Comparison of ENCODE assay signal across 22 cellular contexts in the genomic region with DNA sequence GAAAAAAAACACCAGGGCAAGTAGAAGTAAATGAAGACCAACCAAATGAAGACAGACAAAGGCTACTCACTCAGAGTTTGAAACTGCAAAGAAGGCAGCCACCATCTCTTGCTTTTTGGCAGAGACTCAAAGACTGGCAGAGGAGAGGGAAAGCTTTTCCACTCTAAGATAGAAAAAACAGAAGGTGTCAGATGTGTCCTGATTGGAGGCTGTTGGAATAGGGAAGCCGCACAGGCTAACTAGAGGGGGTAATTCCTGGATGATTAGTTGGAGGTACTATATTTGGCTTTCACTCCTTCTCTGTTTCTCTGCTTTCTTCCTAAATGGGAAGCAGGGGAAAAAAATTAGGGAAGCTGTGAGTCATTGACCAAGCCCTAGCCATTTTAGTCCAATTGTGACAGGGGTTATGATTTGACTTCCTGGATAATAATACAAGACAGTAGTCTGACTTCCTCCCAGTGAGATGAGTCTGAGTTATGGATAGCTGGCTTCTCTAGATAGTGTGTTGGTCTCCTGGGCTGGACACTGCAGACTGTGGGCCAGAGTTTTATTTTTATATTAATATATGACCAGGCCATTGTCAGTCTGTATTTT.
"Had no signal": no experiment of that assay in that cellular context is flagged by ENCODE, and none has a peak within 500 bp of the region (broad histone marks: within the 10 kb centered on the region; RNA-seq: fewer than 3 reads in every experiment).

No MANE protein-coding gene starts in this region.

- H3K36me3 Mint-ChIP-seq: activated naive CD8-positive, alpha-beta T cell treated with anti-CD3 and anti-CD28 coated beads, Interleukin-2, amount 10 ng/mL, durations not matched to agents 7 days and 5 days; brain; naive thymus-derived CD4-positive, alpha-beta T cell; stimulated activated memory B cell treated with anti-CD40 and anti-IgM and Interleukin-4, amounts not matched to agents 10 μg/mL and 1 μg/mL and 100 μg/mL, for 72 hours had no signal

- H3K4me1 ChIP-seq: foreskin keratinocyte, lower lobe of right lung, pancreas, thyroid gland had no signal

- H3K4me3 ChIP-seq: coronary artery, hepatocyte, lower lobe of right lung, mucosa of descending colon, pancreas, thyroid gland had no signal

- H3K27ac ChIP-seq: coronary artery, foreskin keratinocyte, hepatocyte, lower lobe of right lung, pancreas, thyroid gland had no signal

- H3K4me2 ChIP-seq: hepatocyte had no signal

- H2AFZ ChIP-seq: hepatocyte had no signal

- H3K4me1 Mint-ChIP-seq: activated CD4-positive, alpha-beta T cell treated with anti-CD3 and anti-CD28 coated beads, Interleukin-2, amount 10 ng/mL, durations not matched to agents 24 days and 14 days; activated naive CD8-positive, alpha-beta T cell treated with anti-CD3 and anti-CD28 coated beads, Interleukin-2, amount 10 ng/mL, durations not matched to agents 7 days and 5 days; activated T-helper 17 cell treated with anti-CD3 and anti-CD28 coated beads, Interleukin-2, amount 50 U/mL, for 72 hours; central memory CD8-positive, alpha-beta T cell; naive thymus-derived CD4-positive, alpha-beta T cell; stimulated activated memory B cell treated with anti-CD40 and anti-IgM and Interleukin-4, amounts not matched to agents 10 μg/mL and 1 μg/mL and 100 μg/mL, for 72 hours had no signal

- H3K79me2 ChIP-seq: hepatocyte had no signal

- H3K36me3 ChIP-seq: lower lobe of right lung, pancreas, thyroid gland had no signal

- H3K9me3 ChIP-seq: lower lobe of right lung, mucosa of descending colon, pancreas, thyroid gland had no signal

- DNase-seq: activated CD4-positive, alpha-beta T cell treated with anti-CD3 and anti-CD28 coated beads, Interleukin-2, amount 10 ng/mL, durations not matched to agents 24 days and 14 days; activated CD4-positive, CD25-positive, alpha-beta regulatory T cell; activated CD8-positive, alpha-beta T cell treated with anti-CD3 and anti-CD28 coated beads for 36 hours; activated naive CD4-positive, alpha-beta T cell treated with Interleukin-2 at 50 U/mL for 16 hours; activated naive CD8-positive, alpha-beta T cell treated with anti-CD3 and anti-CD28 coated beads, Interleukin-2, amount 10 ng/mL, durations not matched to agents 7 days and 5 days; activated T-cell treated with anti-CD3 and anti-CD28 coated beads, Interleukin-2, amount 50 U/mL, for 1 hour; amygdala; lower lobe of right lung; mucosa of descending colon; naive thymus-derived CD4-positive, alpha-beta T cell; pancreas; stimulated activated CD4-positive, alpha-beta T cell treated with anti-CD3 and anti-CD28 coated beads, Interleukin-4, amount 100 ng/mL, for 4 hours; T-helper 1 cell; T-helper 9 cell; thyroid gland had no signal

- H3K4me3 Mint-ChIP-seq: activated CD4-positive, alpha-beta T cell treated with anti-CD3 and anti-CD28 coated beads, Interleukin-2, amount 10 ng/mL, durations not matched to agents 24 days and 14 days; activated CD8-positive, alpha-beta T cell treated with anti-CD3 and anti-CD28 coated beads for 36 hours; activated naive CD8-positive, alpha-beta T cell treated with anti-CD3 and anti-CD28 coated beads, Interleukin-2, amount 10 ng/mL, durations not matched to agents 7 days and 5 days; activated T-helper 17 cell treated with anti-CD3 and anti-CD28 coated beads, Interleukin-2, amount 50 U/mL, for 72 hours; brain; central memory CD8-positive, alpha-beta T cell; naive thymus-derived CD4-positive, alpha-beta T cell; stimulated activated memory B cell treated with anti-CD40 and anti-IgM and Interleukin-4, amounts not matched to agents 10 μg/mL and 1 μg/mL and 100 μg/mL, for 72 hours had no signal

- H3K27ac Mint-ChIP-seq: activated CD4-positive, alpha-beta T cell treated with anti-CD3 and anti-CD28 coated beads, Interleukin-2, amount 10 ng/mL, durations not matched to agents 24 days and 14 days; activated CD8-positive, alpha-beta T cell treated with anti-CD3 and anti-CD28 coated beads for 36 hours; activated naive CD8-positive, alpha-beta T cell treated with anti-CD3 and anti-CD28 coated beads, Interleukin-2, amount 10 ng/mL, durations not matched to agents 7 days and 5 days; activated T-helper 17 cell treated with anti-CD3 and anti-CD28 coated beads, Interleukin-2, amount 50 U/mL, for 72 hours; naive thymus-derived CD4-positive, alpha-beta T cell; stimulated activated memory B cell treated with anti-CD40 and anti-IgM and Interleukin-4, amounts not matched to agents 10 μg/mL and 1 μg/mL and 100 μg/mL, for 72 hours had no signal

- H3K9me3 Mint-ChIP-seq: activated CD4-positive, alpha-beta T cell treated with anti-CD3 and anti-CD28 coated beads, Interleukin-2, amount 10 ng/mL, durations not matched to agents 24 days and 14 days; activated CD8-positive, alpha-beta T cell treated with anti-CD3 and anti-CD28 coated beads for 36 hours; activated naive CD8-positive, alpha-beta T cell treated with anti-CD3 and anti-CD28 coated beads, Interleukin-2, amount 10 ng/mL, durations not matched to agents 7 days and 5 days; activated T-helper 17 cell treated with anti-CD3 and anti-CD28 coated beads, Interleukin-2, amount 50 U/mL, for 72 hours; central memory CD8-positive, alpha-beta T cell; stimulated activated memory B cell treated with anti-CD40 and anti-IgM and Interleukin-4, amounts not matched to agents 10 μg/mL and 1 μg/mL and 100 μg/mL, for 72 hours had no signal

- H3K27me3 Mint-ChIP-seq: central memory CD8-positive, alpha-beta T cell; stimulated activated memory B cell treated with anti-CD40 and anti-IgM and Interleukin-4, amounts not matched to agents 10 μg/mL and 1 μg/mL and 100 μg/mL, for 72 hours had no signal

- H3K27me3 ChIP-seq: hepatocyte, pancreas, thyroid gland had no signal
